Comparison of ENCODE assay signal across 9 cellular contexts in the genomic region with DNA sequence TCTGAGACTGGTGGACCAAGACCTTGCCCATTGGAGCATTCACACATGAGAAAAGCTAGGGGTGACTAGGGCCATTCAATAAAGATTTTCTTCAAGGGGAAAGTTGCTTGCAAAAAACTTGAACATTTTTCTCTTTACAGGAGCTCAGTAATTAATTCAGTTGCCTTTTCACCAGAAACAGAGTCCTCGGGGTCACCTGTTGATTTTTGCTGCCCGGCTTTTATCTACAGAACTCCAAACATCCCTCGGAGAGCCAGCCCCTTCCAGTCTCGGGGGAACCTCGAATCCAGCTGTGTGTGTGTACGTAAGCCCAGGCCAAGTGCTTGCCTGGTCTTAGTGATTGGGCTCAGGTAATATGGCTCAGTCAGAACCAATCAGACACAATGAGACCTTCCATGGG.
"Had no signal": no experiment of that assay in that cellular context is flagged by ENCODE, and none has a peak within 500 bp of the region (broad histone marks: within the 10 kb centered on the region; RNA-seq: fewer than 3 reads in every experiment).

No MANE protein-coding gene starts in this region.

- H3K27me3 Mint-ChIP-seq: IgD-negative memory B cell had no signal

- H3K4me3 Mint-ChIP-seq: GM23338, HFFc6, IgD-negative memory B cell had no signal

- H3K9me3 Mint-ChIP-seq: GM23338, HFFc6, IgD-negative memory B cell had no signal

- H3K4me1 Mint-ChIP-seq: IgD-negative memory B cell had no signal

- H3K27ac ChIP-seq: HL-60 had no signal

- H3K9me3 ChIP-seq: HAP-1 had no signal

- H3K36me3 ChIP-seq: HAP-1 had no signal

- H3K4me2 ChIP-seq: GM23338 had no signal

- H2AFZ ChIP-seq: GM23338 had no signal

- H3K4me3 ChIP-seq: GM23338, HAP-1 had no signal

- H3K27ac Mint-ChIP-seq: HFFc6, IgD-negative memory B cell had no signal

- DNase-seq: HFFc6, KBM-7 had no signal

- FAIRE-seq: H1, H54, HepG2 had no signal
